Comparison of ENCODE assay signal across 8 cellular contexts in genomic region chr1:109396971-109397370, GRCh38. TPM values are rescaled to one million over a fixed set of nuclear protein-coding genes. Genes with fewer than 3 reads are reported as not detected.
DNase-seq lines count a peak whose midpoint lies in the region; ATAC-seq and TF ChIP-seq lines count a peak whose summit lies in the region.

No MANE protein-coding gene starts in this region.

- H3K27ac ChIP-seq in Karpas-422 (ENCODE audit: low read length) (no peak overlapping the region), cingulate gyrus (ENCODE audit: low read depth, low read length) (peak overlapping the region; percentile 95)

- peaks cover 19% of the 10 kb centered on the region for H3K4me1 Mint-ChIP-seq in Caco-2 (ENCODE audit: low read depth, unreplicated experiment)
- peaks cover 5 to 33% (median 18%) of the 10 kb centered on the region in 4 donors for H3K4me1 Mint-ChIP-seq in naive thymus-derived CD8-positive, alpha-beta T cell

- peaks cover 4% of the 10 kb centered on the region; the same call in 1 of the 2 replicates for H4K20me1 ChIP-seq in Karpas-422 (ENCODE audit: insufficient read depth, low read depth, low read length)

- H3K9me3 Mint-ChIP-seq in Caco-2 (ENCODE audit: unreplicated experiment), result no peaks in the 10 kb centered on the region
- no peaks in the 10 kb centered on the region for H3K9me3 Mint-ChIP-seq in naive thymus-derived CD8-positive, alpha-beta T cell

- H3K27me3 ChIP-seq in Caco-2 (replicated peaks; ENCODE audit: control insufficient read depth, insufficient read depth, low read length) (no peaks in the 10 kb centered on the region), Karpas-422 (ENCODE audit: low read length) (no peaks in the 10 kb centered on the region)

- H3K27me3 Mint-ChIP-seq in Caco-2 (ENCODE audit: insufficient read depth, unreplicated experiment), result no peaks in the 10 kb centered on the region
- H3K27me3 Mint-ChIP-seq in naive thymus-derived CD8-positive, alpha-beta T cell, result peaks cover 22 to 46% (median 36%) of the 10 kb centered on the region in 5 donors

- no peak for TF ChIP-seq CTCF in Caco-2 (IDR thresholded peaks at IDR 0.05; ENCODE audit: insufficient read depth in 1 of 2, low read depth in 1 of 2, low read length in 1 of 2, severe bottlenecking in 1 of 2, unreplicated experiment in 1 of 2)

- peak overlapping the region; percentile 41 for H3K4me3 ChIP-seq in Caco-2 (ENCODE audit: low read depth, low read length)
- H3K4me3 ChIP-seq in Karpas-422 (ENCODE audit: low read length), result no peak overlapping the region

- no peaks in the 10 kb centered on the region for H3K9me3 ChIP-seq in Caco-2
- no peaks in the 10 kb centered on the region for H3K9me3 ChIP-seq in Karpas-422 (ENCODE audit: low read length)

- no peaks in the 10 kb centered on the region for H3K79me2 ChIP-seq in Karpas-422 (ENCODE audit: low read length)

- peaks cover 35% of the 10 kb centered on the region for H3K4me1 ChIP-seq in Caco-2
- peaks cover 39% of the 10 kb centered on the region for H3K4me1 ChIP-seq in Karpas-422 (ENCODE audit: low read length)

- H3K36me3 ChIP-seq in Caco-2 (ENCODE audit: control insufficient read depth, insufficient read depth, low read length), result no peaks in the 10 kb centered on the region
- H3K36me3 ChIP-seq in Karpas-422 (ENCODE audit: insufficient read depth, low read length), result peaks cover 3% of the 10 kb centered on the region; the same call in 1 of the 2 replicates

- DNase-seq in Caco-2 (no peak), Karpas-422 (no peak), SHP77 (lab: John Stamatoyannopoulos, UW) (no peak), SKM-1 (lab: John Stamatoyannopoulos, UW; ENCODE audit: unreplicated experiment) (no peak)
- peak in 3 of 10 donors; percentile 25 to 29 (median 28) for DNase-seq in naive thymus-derived CD8-positive, alpha-beta T cell
- DNase-seq in stimulated activated naive CD4-positive, alpha-beta T cell treated with Interleukin-2 at 50 U/mL for 16 hours (lab: John Stamatoyannopoulos, UW), result no peak

- intact Hi-C loops in Caco-2 (cut with micrococcal nuclease; ENCODE audit: unreplicated experiment), result loop anchor here (5.0 kb wide), 1 partner anchor 305 kb away; the partner anchor contains the start of gene TMEM167B

- ATAC-seq in naive thymus-derived CD8-positive, alpha-beta T cell, result no peak
- ATAC-seq in HG03442 (IDR thresholded peaks at IDR 0.05; ENCODE audit: unreplicated experiment), result no peak

- peak overlapping the region; percentile 79 for H3K4me3 Mint-ChIP-seq in Caco-2 (ENCODE audit: unreplicated experiment)
- H3K4me3 Mint-ChIP-seq in naive thymus-derived CD8-positive, alpha-beta T cell, result peak overlapping the region; percentile 79 to 93 (median 90)

- H3K4me2 ChIP-seq in Karpas-422 (ENCODE audit: low read depth, low read length, poor library complexity, severe bottlenecking), result peak overlapping the region; percentile 27

- H3K36me3 Mint-ChIP-seq in Caco-2 (ENCODE audit: insufficient read depth, unreplicated experiment), result no peaks in the 10 kb centered on the region
- H3K36me3 Mint-ChIP-seq in naive thymus-derived CD8-positive, alpha-beta T cell, result peaks cover 0 to 15% (median 0%) of the 10 kb centered on the region in 3 donors

- no peak overlapping the region for H3K9ac ChIP-seq in Karpas-422 (ENCODE audit: low read length)

- POLR2A ChIA-PET in Caco-2 (lab: Charles Lee), result interaction anchor here (0.7 kb wide), 1 partner anchor 26 kb away, joined by 4 read pairs; no protein-coding TSS in a partner anchor
- POLR2A ChIA-PET in naive thymus-derived CD8-positive, alpha-beta T cell (lab: Charles Lee), result interaction anchor here (2.3 kb wide), 1 partner anchor 114 kb away, joined by 11 read pairs; the partner anchor contains the start of gene PSRC1

- CTCF ChIA-PET in Caco-2 (lab: Charles Lee), result interaction anchor here (3.6 kb wide), 1 partner anchor 133 kb away, joined by 15 read pairs; no protein-coding TSS in a partner anchor

- H3K27ac Mint-ChIP-seq in Caco-2 (ENCODE audit: unreplicated experiment), result peak overlapping the region; percentile 73
- peak overlapping the region in 5 of 10 donors; percentile 19 to 82 (median 69) for H3K27ac Mint-ChIP-seq in naive thymus-derived CD8-positive, alpha-beta T cell

- BruUV-seq in Caco-2 (replicated peaks; lab: Mats Ljungman, UMichigan), result TSS peak; percentile 47

- no peaks in the 10 kb centered on the region for H3K9me2 ChIP-seq in Karpas-422 (replicated peaks; ENCODE audit: insufficient read depth, low read length)

- H2AFZ ChIP-seq in Karpas-422 (ENCODE audit: low read length), result no peak overlapping the region

RNA-seq across cellular contexts. Expression of gene SORT1, which starts 0.7 kb away (rescaled TPM):
- 65.2 and 67.1 TPM in 2 replicates for total RNA-seq in Caco-2 (2022)
- 0.04 TPM in 1 of 2 replicates, not detected in the other for total RNA-seq in Karpas-422 (2014; rRNA removed; shearing (Covaris generic); ENCODE audit: low replicate concordance)
- total RNA-seq in naive thymus-derived CD8-positive, alpha-beta T cell, result 1 to 10 TPM; 2.2 to 2.5 TPM
- polyA plus RNA-seq in naive thymus-derived CD8-positive, alpha-beta T cell, result 1 to 10 TPM in 2 of 3 donors, under 1 TPM in 1; 0.43 to 1.6 (median 1.2) TPM

RNA-seq across cellular contexts. Expression of gene PSMA5, which starts 29.3 kb away (rescaled TPM):
- 82.7 and 97.8 TPM in 2 replicates for total RNA-seq in Caco-2 (2022)
- 48.5 and 70.4 TPM in 2 replicates for total RNA-seq in Karpas-422 (2014; rRNA removed; shearing (Covaris generic); ENCODE audit: low replicate concordance)
- 10 to 100 TPM; 71.1 to 74.5 TPM for total RNA-seq in naive thymus-derived CD8-positive, alpha-beta T cell
- 10 to 100 TPM; 73.8 to 93.9 (median 84.6) TPM for polyA plus RNA-seq in naive thymus-derived CD8-positive, alpha-beta T cell

Comparison
In these comparisons a context has a peak if more than half of its experiments do, and no peak if none do; other contexts are left out.
1. RNA of gene SORT1, which starts 0.7 kb away (total RNA-seq): 65.2 to 67.1 TPM in Caco-2; 2.2 to 2.5 TPM in naive thymus-derived CD8-positive, alpha-beta T cell and 0.04 TPM in Karpas-422; every median in the first group is over 10 times any median in the second.